In genomic region chr17:48615212-48615962, GRCh38 we compare ENCODE assay signal across 11 cellular contexts. TPM values are rescaled to one million over a fixed set of nuclear protein-coding genes. Genes with fewer than 3 reads are reported as not detected.
DNase-seq lines count a peak whose midpoint lies in the region; TF ChIP-seq lines count a peak whose summit lies in the region.
"Had no signal": no experiment of that assay in that cellular context is flagged by ENCODE, and none has a peak within 500 bp of the region (broad histone marks: within the 10 kb centered on the region; RNA-seq: fewer than 3 reads in every experiment).

Gene HOXB8 (minus strand): TSS chr17:48615292. CDS start chr17:48614704, 588 bp downstream.

- H3K9ac ChIP-seq in SK-N-MC (ENCODE audit: insufficient read length) (peak within 1 kb of the TSS; percentile 51), skeletal muscle tissue (ENCODE audit: low read depth in 1 of 3, low read length in 3 of 3) (peak within 1 kb of the TSS in 2 of 3 donors; percentile 23 to 40)
- H3K9ac ChIP-seq: GM23248 had no signal

- DNase-seq in NCI-H2227 (lab: John Stamatoyannopoulos, UW; ENCODE audit: unreplicated experiment) (peak; percentile 38), NCI-H2227 treated with DMSO at 0.1 percent for 48 hours (lab: John Stamatoyannopoulos, UW) (no peak), SK-N-MC (ENCODE audit: low read depth, low spot score) (no peak), glomerular endothelial cell (ENCODE audit: extremely low read depth, low read depth, low spot score) (no peak), hypothalamus (lab: John Stamatoyannopoulos, UW) (no peak), DMS79 treated with DMSO at 0.1 percent for 48 hours (lab: John Stamatoyannopoulos, UW) (no peak), GM20000 (ENCODE audit: low spot score) (no peak)
- DNase-seq: central memory CD4-positive, alpha-beta T cell; GM23248; NCI-H82 had no signal

- H3K27ac ChIP-seq in SK-N-MC = no peak within 1 kb of the TSS
- H3K27ac ChIP-seq in skeletal muscle tissue (ENCODE audit: low read depth, low read length) = no peak within 1 kb of the TSS
- H3K27ac ChIP-seq: GM23248 had no signal

- peaks cover 11 to 36% (median 21%) of the 10 kb centered on the region in 3 donors for H3K4me1 ChIP-seq in skeletal muscle tissue (ENCODE audit: control insufficient read depth in 3 of 3, insufficient read depth in 3 of 3, low read length in 3 of 3)

- no peak for TF ChIP-seq CTCF in GM20000 (IDR thresholded peaks at IDR 0.05; ENCODE audit: extremely low read depth, missing control alignments)

- H3K4me3 ChIP-seq in SK-N-MC (peak within 1 kb of the TSS; percentile 84), skeletal muscle tissue (ENCODE audit: low read length in 3 of 3) (peak within 1 kb of the TSS in 2 of 3 donors; percentile 45 to 57)
- H3K4me3 ChIP-seq: GM23248 had no signal

- peaks cover 91 to 92% (median 91%) of the 10 kb centered on the region in 3 donors for H3K27me3 ChIP-seq in skeletal muscle tissue (ENCODE audit: control insufficient read depth in 3 of 3, insufficient read depth in 3 of 3, low read length in 3 of 3)

- H3K36me3 ChIP-seq in SK-N-MC (ENCODE audit: insufficient read depth, low read length) (no peaks in the 10 kb centered on the region), skeletal muscle tissue (ENCODE audit: control insufficient read depth in 3 of 3, insufficient read depth in 3 of 3, low read length in 3 of 3) (no peaks in the 10 kb centered on the region)

- no peaks in the 10 kb centered on the region for H3K9me3 ChIP-seq in SK-N-MC (ENCODE audit: low read depth, low read length)
- no peaks in the 10 kb centered on the region for H3K9me3 ChIP-seq in skeletal muscle tissue (ENCODE audit: control insufficient read depth in 3 of 3, low read length in 3 of 3)

RNA-seq across cellular contexts. Expression of gene HOXB8, which starts in this region (rescaled TPM):
- total RNA-seq in glomerular endothelial cell (27.0 and 31.7 TPM in 2 replicates), skeletal muscle tissue (not detected)
- total RNA-seq: GM23248 had no signal

Comparison
In these comparisons a context has a peak if more than half of its experiments do, and no peak if none do; other contexts are left out.
1. RNA of gene HOXB8 (total RNA-seq): 27.0 to 31.7 TPM in glomerular endothelial cell; not detected in skeletal muscle tissue (single experiment); every median in the first group is over 10 times any median in the second.